ENCODE assay signal across 11 cellular contexts in the genomic region with DNA sequence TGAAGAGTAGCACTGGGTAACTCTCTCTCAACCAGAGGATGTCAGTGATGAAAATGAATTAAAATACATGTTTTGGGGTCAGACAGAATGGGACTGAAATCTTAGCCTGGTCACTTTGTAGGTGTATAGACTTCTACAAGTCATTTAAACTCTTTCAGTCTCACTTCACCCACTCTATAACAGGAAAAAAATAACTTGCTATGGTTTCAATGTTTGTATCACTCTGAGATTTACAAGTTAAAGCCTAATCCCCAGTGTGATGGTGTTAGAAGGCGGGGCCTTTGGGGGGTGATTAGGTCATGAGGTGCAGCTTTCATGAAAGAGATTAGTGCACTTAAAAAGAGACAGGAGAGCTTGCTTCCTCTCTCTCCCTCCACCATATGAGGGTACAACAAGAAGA.
"Had no signal": no experiment of that assay in that cellular context is flagged by ENCODE, and none has a peak within 500 bp of the region (broad histone marks: within the 10 kb centered on the region; RNA-seq: fewer than 3 reads in every experiment).

No MANE protein-coding gene starts in this region.

- H3K4me1 Mint-ChIP-seq: stimulated activated effector memory CD8-positive, alpha-beta T cell treated with anti-CD3 and anti-CD28 coated beads, Interleukin-12 subunit alpha, Interleukin-12 subunit beta, amount 100 ng/mL, for 72 hours had no signal

- ATAC-seq: activated CD8-positive, alpha-beta T cell treated with anti-CD3 and anti-CD28 coated beads, Interleukin-2, amount 10 ng/mL, durations not matched to agents 7 days and 5 days; naive thymus-derived CD8-positive, alpha-beta T cell; stimulated activated effector memory CD8-positive, alpha-beta T cell treated with anti-CD3 and anti-CD28 coated beads, Interleukin-12 subunit alpha, Interleukin-12 subunit beta, amount 100 ng/mL, for 72 hours had no signal

- H3K9me3 Mint-ChIP-seq: activated naive CD4-positive, alpha-beta T cell treated with anti-CD3 and anti-CD28 coated beads for 36 hours had no signal

- H3K27ac Mint-ChIP-seq: activated CD8-positive, alpha-beta T cell treated with anti-CD3 and anti-CD28 coated beads, Interleukin-2, amount 10 ng/mL, durations not matched to agents 7 days and 5 days; activated naive CD4-positive, alpha-beta T cell treated with anti-CD3 and anti-CD28 coated beads for 36 hours; naive thymus-derived CD8-positive, alpha-beta T cell; stimulated activated effector memory CD8-positive, alpha-beta T cell treated with anti-CD3 and anti-CD28 coated beads, Interleukin-12 subunit alpha, Interleukin-12 subunit beta, amount 100 ng/mL, for 72 hours had no signal

- H3K36me3 Mint-ChIP-seq: naive thymus-derived CD8-positive, alpha-beta T cell; stimulated activated effector memory CD8-positive, alpha-beta T cell treated with anti-CD3 and anti-CD28 coated beads, Interleukin-12 subunit alpha, Interleukin-12 subunit beta, amount 100 ng/mL, for 72 hours had no signal

- H3K4me3 Mint-ChIP-seq: activated CD8-positive, alpha-beta T cell treated with anti-CD3 and anti-CD28 coated beads, Interleukin-2, amount 10 ng/mL, durations not matched to agents 7 days and 5 days; activated naive CD4-positive, alpha-beta T cell treated with anti-CD3 and anti-CD28 coated beads for 36 hours; naive thymus-derived CD8-positive, alpha-beta T cell; stimulated activated effector memory CD8-positive, alpha-beta T cell treated with anti-CD3 and anti-CD28 coated beads, Interleukin-12 subunit alpha, Interleukin-12 subunit beta, amount 100 ng/mL, for 72 hours had no signal

- DNase-seq: activated CD4-positive, alpha-beta T cell treated with anti-CD3 and anti-CD28 coated beads for 4 hours; activated CD8-positive, alpha-beta T cell treated with anti-CD3 and anti-CD28 coated beads, Interleukin-2, amount 10 ng/mL, durations not matched to agents 7 days and 5 days; activated naive CD4-positive, alpha-beta T cell treated with anti-CD3 and anti-CD28 coated beads for 36 hours; caudate nucleus; effector CD4-positive, alpha-beta T cell; foreskin melanocyte; head of caudate nucleus; naive thymus-derived CD8-positive, alpha-beta T cell; T1000; upper lobe of left lung had no signal
